In the genomic region with DNA sequence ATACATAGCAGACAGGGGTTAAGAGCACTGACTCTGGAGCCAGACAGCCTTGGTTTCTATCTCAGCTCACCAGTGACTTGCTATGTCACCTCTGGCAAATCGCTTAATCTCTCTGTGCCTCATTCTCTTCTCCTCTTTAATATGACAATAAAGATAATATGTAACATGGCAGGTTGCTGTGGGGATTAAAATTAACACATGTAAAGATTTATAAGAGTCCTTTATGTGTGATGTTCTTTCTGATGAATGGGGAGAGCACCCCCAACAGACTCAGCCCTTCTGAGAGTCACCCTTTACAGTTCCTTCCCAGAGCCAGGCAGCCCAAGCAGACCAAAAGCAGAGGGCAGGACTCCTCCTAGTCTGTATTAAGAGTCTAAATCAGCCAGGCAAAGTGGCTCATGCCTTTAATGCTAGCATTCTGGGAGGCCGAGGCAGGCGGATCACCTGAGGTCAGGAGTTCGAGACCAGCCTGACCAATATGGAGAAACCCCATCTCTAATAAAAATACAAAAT, we compare ENCODE assay signal across 1 cellular context.
TF ChIP-seq lines count a peak whose summit lies in the region.

No MANE protein-coding gene starts in this region.

TF ChIP-seq in IMR-90, 13 proteins besides CTCF, POLR2A, EP300 and RAD21:
- TF ChIP-seq CHD1 (IDR thresholded peaks at IDR 0.05; ENCODE audit: low read depth, low read length): no peak
